In genomic region chr2:143133783-143134182, GRCh38 we compare ENCODE assay signal across 1 cellular context.
TF ChIP-seq lines count a peak whose summit lies in the region.

No MANE protein-coding gene starts in this region.

TF ChIP-seq in K562, 482 proteins besides CTCF, POLR2A, EP300 and RAD21:
- TF ChIP-seq ZZZ3 (IDR thresholded peaks at IDR 0.05) (no peak), ZNF146 (CRISPR knock-in tag; IDR thresholded peaks at IDR 0.05; ENCODE audit: unreplicated experiment) (peak; percentile 72), NR3C1 (CRISPR knock-in tag; IDR thresholded peaks at IDR 0.05) (no peak), RBM25 (IDR thresholded peaks at IDR 0.05; ENCODE audit: low read depth, low read length, severe bottlenecking) (peak; percentile 75)
